18 cellular contexts compared by ENCODE assay signal in the genomic region with DNA sequence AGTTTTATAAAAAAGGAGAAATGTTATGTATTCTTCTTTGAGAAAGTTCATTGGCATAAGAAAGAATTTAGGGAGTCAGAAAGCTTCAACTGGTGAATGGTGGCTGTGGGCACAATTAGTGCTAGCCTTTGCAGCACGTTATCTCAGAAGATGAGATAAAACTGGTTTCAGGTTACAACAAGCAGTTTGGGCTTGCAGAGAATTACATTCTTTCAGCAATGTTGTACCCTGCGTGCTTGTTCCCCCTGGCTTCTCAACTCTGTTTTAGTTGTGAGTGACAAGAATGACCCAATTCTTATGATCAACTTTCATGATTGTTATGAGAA. TPM values are rescaled to one million over a fixed set of nuclear protein-coding genes. Genes with fewer than 3 reads are reported as not detected.
A peak's percentile ranks its signal among the peaks of the same experiment; 100 is the strongest.
DNase-seq lines count a peak whose midpoint lies in the region; ATAC-seq, FAIRE-seq and TF ChIP-seq lines count a peak whose summit lies in the region.
"Had no signal": no experiment of that assay in that cellular context is flagged by ENCODE, and none has a peak within 500 bp of the region (broad histone marks: within the 10 kb centered on the region; RNA-seq: fewer than 3 reads in every experiment).

No MANE protein-coding gene starts in this region.

- in situ Hi-C loops in GM23248 (cut with MboI) (no loop called here), gastrocnemius medialis (cut with MboI; ENCODE audit: low sequenced_read_pairs in 4 of 4) (no loop called here)

- H3K36me3 ChIP-seq in pancreas, result no peaks in the 10 kb centered on the region
- no peaks in the 10 kb centered on the region for H3K36me3 ChIP-seq in GM23248 (ENCODE audit: low read depth)
- H3K36me3 ChIP-seq in gastrocnemius medialis, result no peaks in the 10 kb centered on the region
- no peaks in the 10 kb centered on the region for H3K36me3 ChIP-seq in smooth muscle cell (ENCODE audit: low read depth)
- H3K36me3 ChIP-seq: transverse colon had no signal

- H3K27me3 ChIP-seq in HL-60 (ENCODE audit: insufficient read depth, poor library complexity, severe bottlenecking), result no peaks in the 10 kb centered on the region
- H3K27me3 ChIP-seq in pancreas, result no peaks in the 10 kb centered on the region
- no peaks in the 10 kb centered on the region for H3K27me3 ChIP-seq in GM23248 (replicated peaks; ENCODE audit: insufficient read depth)
- no peaks in the 10 kb centered on the region for H3K27me3 ChIP-seq in foreskin keratinocyte
- H3K27me3 ChIP-seq in gastrocnemius medialis, result no peaks in the 10 kb centered on the region
- H3K27me3 ChIP-seq in smooth muscle cell (ENCODE audit: low read depth), result no peaks in the 10 kb centered on the region
- H3K27me3 ChIP-seq: transverse colon had no signal

- intact Hi-C loops in left ventricle myocardium superior (cut with micrococcal nuclease) (no loop called here), pancreas (cut with DNase I) (no loop called here), gastrocnemius medialis (cut with DNase I; ENCODE audit: low total_unique reads) (no loop called here)

- no peak for FAIRE-seq in pancreas (lab: Jason Lieb, UNC)
- FAIRE-seq: K562 had no signal

- H3K4me1 ChIP-seq in pancreas (peaks cover 0 to 15% (median 5%) of the 10 kb centered on the region in 3 donors), GM23248 (ENCODE audit: insufficient read depth) (peaks cover 30% of the 10 kb centered on the region), foreskin keratinocyte (no peaks in the 10 kb centered on the region), gastrocnemius medialis (no peaks in the 10 kb centered on the region), smooth muscle cell (ENCODE audit: low read depth) (peaks cover 4% of the 10 kb centered on the region)

- no peak for TF ChIP-seq CTCF in HL-60 (IDR thresholded peaks at IDR 0.05; ENCODE audit: insufficient read depth, low read length)
- TF ChIP-seq CTCF in pancreas (IDR thresholded peaks at IDR 0.05), result no peak
- TF ChIP-seq CTCF in foreskin keratinocyte (conservative IDR thresholded peaks at IDR 0.05), result no peak
- TF ChIP-seq CTCF in gastrocnemius medialis (IDR thresholded peaks at IDR 0.05 in 4 of 5, conservative IDR thresholded peaks at IDR 0.05 in 1 of 5), result no peak
- no peak for TF ChIP-seq CTCF in smooth muscle cell (IDR thresholded peaks at IDR 0.05; ENCODE audit: borderline replicate concordance, insufficient read depth, poor library complexity, severe bottlenecking)

- no peak for TF ChIP-seq POLR2A in gastrocnemius medialis (IDR thresholded peaks at IDR 0.05)

- no peak overlapping the region for H3K9ac ChIP-seq in GM23248
- H3K9ac ChIP-seq in smooth muscle cell (ENCODE audit: low read depth), result no peak overlapping the region

- ATAC-seq in left ventricle myocardium superior (peak; percentile 41), pancreas (peak; percentile 79 to 96 (median 86)), foreskin keratinocyte (no peak), gastrocnemius medialis (no peak)
- ATAC-seq: stimulated activated memory B cell treated with anti-CD40 and anti-IgM and Interleukin-4, amounts not matched to agents 10 μg/mL and 1 μg/mL and 100 μg/mL, for 72 hours had no signal

- no peaks in the 10 kb centered on the region for H4K20me1 ChIP-seq in GM23248 (ENCODE audit: insufficient read depth)
- H4K20me1 ChIP-seq in smooth muscle cell (ENCODE audit: low read depth), result no peaks in the 10 kb centered on the region

- no peaks in the 10 kb centered on the region for H3K9me2 ChIP-seq in GM23248 (ENCODE audit: insufficient read depth)

- H3F3A ChIP-seq in GM23248 (ENCODE audit: insufficient read depth), result peaks cover 31% of the 10 kb centered on the region
- no peaks in the 10 kb centered on the region for H3F3A ChIP-seq in smooth muscle cell (ENCODE audit: low read depth)

- H3K4me3 ChIP-seq in HL-60 (replicated peaks; ENCODE audit: insufficient read depth, low read length) (no peak overlapping the region), pancreas (no peak overlapping the region), GM23248 (no peak overlapping the region), gastrocnemius medialis (no peak overlapping the region), smooth muscle cell (no peak overlapping the region)
- H3K4me3 ChIP-seq: K562, transverse colon had no signal

- H3K9me3 ChIP-seq in pancreas (no peaks in the 10 kb centered on the region), GM23248 (ENCODE audit: low read depth) (no peaks in the 10 kb centered on the region), gastrocnemius medialis (no peaks in the 10 kb centered on the region), smooth muscle cell (replicated peaks; ENCODE audit: low read depth) (no peaks in the 10 kb centered on the region)
- H3K9me3 ChIP-seq: transverse colon had no signal

- H3K27ac ChIP-seq in HL-60 (replicated peaks) (peak overlapping the region; percentile 69), pancreas (no peak overlapping the region), GM23248 (no peak overlapping the region), foreskin keratinocyte (no peak overlapping the region), gastrocnemius medialis (no peak overlapping the region), smooth muscle cell (ENCODE audit: low read depth) (no peak overlapping the region)
- H3K27ac ChIP-seq: transverse colon had no signal

- no peak overlapping the region for H3K4me2 ChIP-seq in GM23248 (ENCODE audit: unreplicated experiment)
- H3K4me2 ChIP-seq in smooth muscle cell, result no peak overlapping the region

- H3K79me2 ChIP-seq in GM23248 (ENCODE audit: insufficient read depth) (no peaks in the 10 kb centered on the region), smooth muscle cell (ENCODE audit: low read depth) (no peaks in the 10 kb centered on the region)

- WGBS in pancreas, 2 donors, result 13 to 14% methylated on average over 2 of the region's 2 CpGs
- 73 to 75% methylated on average over 2 of the region's 2 CpGs for WGBS in GM23248 (ENCODE audit: low coverage in 1 of 2, low lambda C conversion rate in 2 of 2, missing lambda C conversion rate in 2 of 2), 2 experiments
- 18% methylated on average over 2 of the region's 2 CpGs for WGBS in smooth muscle cell (ENCODE audit: low lambda C conversion rate)

- DNase-seq in HL-60 (ENCODE audit: low read depth in 1 of 2, low spot score in 1 of 2) (no peak), OCI-M1 (lab: John Stamatoyannopoulos, UW) (peak; percentile 73), left ventricle myocardium superior (no peak), pancreas (peak in 1 of 6 donors; percentile 15), GM23248 (no peak), foreskin keratinocyte (no peak), gastrocnemius medialis (no peak), smooth muscle cell (lab: John Stamatoyannopoulos, UW; ENCODE audit: unreplicated experiment) (no peak)
- DNase-seq: activated CD4-positive, alpha-beta T cell treated with anti-CD3 and anti-CD28 coated beads for 1 hour; activated naive CD4-positive, alpha-beta T cell treated with Interleukin-2 at 50 U/mL for 16 hours; dermis blood vessel endothelial cell; head of caudate nucleus; HFFc6; NCI-H1092; transverse colon had no signal

- H2AFZ ChIP-seq in GM23248, result no peak overlapping the region
- H2AFZ ChIP-seq in smooth muscle cell (ENCODE audit: low read depth), result no peak overlapping the region

RNA-seq across cellular contexts. Expression of a gene that starts 31.6 kb away (rescaled TPM):
- total RNA-seq in left ventricle myocardium superior (1.1 TPM), pancreas (1 to 10 TPM; 1.9 to 6.3 (median 3.3) TPM), foreskin keratinocyte (0.21 and 0.78 TPM in 2 replicates), gastrocnemius medialis (under 1 TPM in 1 of 4 donors, not detected in 3; 0.22 TPM), smooth muscle cell (32.5 and 36.6 TPM in 2 replicates)
- polyA plus RNA-seq in pancreas (1 to 10 TPM; 2.1 to 5.2 TPM), GM23248 (2016; fragmentation: Nextera tagmentation; extraction: Ambion mirVana) (1.1 and 1.7 TPM in 2 replicates), foreskin keratinocyte (0.12 and 0.21 TPM in 2 replicates), smooth muscle cell (27.0 and 35.8 TPM in 2 replicates)
- 0.51 and 1.6 TPM in 2 replicates for total RNA-seq in GM23248 (2014; rRNA removed; shearing (Covaris generic))
- total RNA-seq: dermis blood vessel endothelial cell, HFFc6, osteocyte had no signal

Comparison
In these comparisons a context has a peak if more than half of its experiments do, and no peak if none do; other contexts are left out.
1. ATAC-seq: peak in left ventricle myocardium superior (single experiment) and pancreas (4 of 4); none in foreskin keratinocyte (single experiment) and gastrocnemius medialis (0 of 2).